In the genomic region with DNA sequence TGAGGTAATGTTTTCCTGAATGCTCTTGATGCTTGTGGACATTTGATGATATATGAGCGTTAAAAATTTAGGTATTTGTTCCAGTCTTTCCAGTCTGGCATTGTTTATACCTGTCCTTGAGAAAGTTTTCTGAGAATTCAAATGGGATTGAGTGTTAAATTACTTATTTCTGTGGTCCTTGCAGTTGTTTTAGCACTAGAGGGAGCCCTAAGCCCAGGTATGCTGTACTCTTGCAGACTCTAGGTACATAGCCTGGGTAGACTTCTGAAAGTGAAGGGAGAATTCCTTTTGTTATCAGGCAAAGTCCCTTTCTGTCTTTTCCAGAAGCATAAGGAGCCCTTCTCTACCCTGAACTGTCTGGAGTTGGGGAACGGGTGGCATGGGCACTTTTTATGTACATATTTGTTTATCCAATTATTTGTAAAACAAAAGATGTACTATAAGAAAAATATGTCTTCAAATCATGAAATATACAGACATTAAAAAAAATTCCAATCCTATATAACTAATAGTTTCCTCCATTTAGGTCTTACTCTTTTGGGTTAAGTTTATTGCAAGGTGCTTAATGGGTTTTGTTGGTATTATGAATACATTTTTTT, we compare ENCODE assay signal across 8 cellular contexts.
DNase-seq lines count a peak whose midpoint lies in the region; ATAC-seq and TF ChIP-seq lines count a peak whose summit lies in the region.

No MANE protein-coding gene starts in this region.

- H3K4me3 ChIP-seq in brain microvascular endothelial cell (ENCODE audit: low read depth, low read length), result no peak overlapping the region
- no peak overlapping the region for H3K4me3 ChIP-seq in CD4-positive, alpha-beta memory T cell (ENCODE audit: low read length in 2 of 2)

- H3K36me3 Mint-ChIP-seq in natural killer cell treated with Interleukin-12 subunit alpha and Interleukin-12 subunit beta and Interleukin-15 and Interleukin-18, amount 100 ng/mL, for 72 hours, result no peaks in the 10 kb centered on the region
- H3K36me3 Mint-ChIP-seq in CD4-positive, alpha-beta memory T cell, result no peaks in the 10 kb centered on the region

- H3K27me3 ChIP-seq in brain microvascular endothelial cell (replicated peaks), result no peaks in the 10 kb centered on the region
- no peaks in the 10 kb centered on the region for H3K27me3 ChIP-seq in CD4-positive, alpha-beta memory T cell (ENCODE audit: insufficient read depth, low read length)

- H3K27ac ChIP-seq in brain microvascular endothelial cell, result no peak overlapping the region
- no peak overlapping the region for H3K27ac ChIP-seq in CD4-positive, alpha-beta memory T cell (ENCODE audit: low read depth, low read length)

- POLR2A ChIA-PET in CD4-positive, alpha-beta memory T cell (lab: Charles Lee; ENCODE audit: partially characterized antibody), result no interaction called here

- CTCF ChIA-PET in CD4-positive, alpha-beta memory T cell (lab: Charles Lee; ENCODE audit: partially characterized antibody), result no interaction called here

- no peak overlapping the region for H3K27ac Mint-ChIP-seq in natural killer cell treated with Interleukin-12 subunit alpha and Interleukin-12 subunit beta and Interleukin-15 and Interleukin-18, amount 100 ng/mL, for 72 hours
- no peak overlapping the region for H3K27ac Mint-ChIP-seq in CD4-positive, alpha-beta memory T cell

- in situ Hi-C loops in brain microvascular endothelial cell (cut with HindIII; ENCODE audit: low pct_ligation_motif_present, low sequenced_read_pairs), result no loop called here

- H3K4me3 Mint-ChIP-seq in natural killer cell treated with Interleukin-12 subunit alpha and Interleukin-12 subunit beta and Interleukin-15 and Interleukin-18, amount 100 ng/mL, for 72 hours, result no peak overlapping the region
- H3K4me3 Mint-ChIP-seq in CD4-positive, alpha-beta memory T cell, result no peak overlapping the region

- H3K9me3 ChIP-seq in CD4-positive, alpha-beta memory T cell (ENCODE audit: control insufficient read depth in 1 of 2, low read length in 2 of 2), result no peaks in the 10 kb centered on the region

- no peaks in the 10 kb centered on the region for H3K27me3 Mint-ChIP-seq in natural killer cell treated with Interleukin-12 subunit alpha and Interleukin-12 subunit beta and Interleukin-15 and Interleukin-18, amount 100 ng/mL, for 72 hours
- H3K27me3 Mint-ChIP-seq in CD4-positive, alpha-beta memory T cell, result no peaks in the 10 kb centered on the region

- intact Hi-C loops in CD4-positive, alpha-beta memory T cell (cut with micrococcal nuclease), result no loop called here

- H3K4me1 Mint-ChIP-seq in natural killer cell treated with Interleukin-12 subunit alpha and Interleukin-12 subunit beta and Interleukin-15 and Interleukin-18, amount 100 ng/mL, for 72 hours (ENCODE audit: low read depth in 2 of 2), result no peaks in the 10 kb centered on the region
- H3K4me1 Mint-ChIP-seq in CD4-positive, alpha-beta memory T cell, result no peaks in the 10 kb centered on the region

- H3K36me3 ChIP-seq in brain microvascular endothelial cell (replicated peaks), result no peaks in the 10 kb centered on the region
- H3K36me3 ChIP-seq in CD4-positive, alpha-beta memory T cell (ENCODE audit: insufficient read depth, low read length), result no peaks in the 10 kb centered on the region

- H3K9me3 Mint-ChIP-seq in natural killer cell treated with Interleukin-12 subunit alpha and Interleukin-12 subunit beta and Interleukin-15 and Interleukin-18, amount 100 ng/mL, for 72 hours, result no peaks in the 10 kb centered on the region
- H3K9me3 Mint-ChIP-seq in CD4-positive, alpha-beta memory T cell, result peaks cover 0 to 5% (median 0%) of the 10 kb centered on the region in 8 donors

- DNase-seq in Daoy (ENCODE audit: low read depth), result peak; percentile 54
- peak; percentile 10 for DNase-seq in GM19240 (ENCODE audit: insufficient read length, low spot score)
- peak; percentile 61 for DNase-seq in NCI-H510A (lab: John Stamatoyannopoulos, UW)
- DNase-seq in brain microvascular endothelial cell, result peak; percentile 43
- DNase-seq in left lobe of liver (ENCODE audit: low spot score), result no peak
- no peak for DNase-seq in natural killer cell treated with Interleukin-12 subunit alpha and Interleukin-12 subunit beta and Interleukin-15 and Interleukin-18, amount 100 ng/mL, for 72 hours (ENCODE audit: low spot score)
- no peak for DNase-seq in CD4-positive, alpha-beta memory T cell

- TF ChIP-seq CTCF in brain microvascular endothelial cell (IDR thresholded peaks at IDR 0.05; ENCODE audit: low read depth, low read length, missing control alignments), result peak; percentile 80

- no peaks in the 10 kb centered on the region for H3K4me1 ChIP-seq in CD4-positive, alpha-beta memory T cell (ENCODE audit: insufficient read depth, low read length)

- ATAC-seq in HG03432 (IDR thresholded peaks at IDR 0.05; ENCODE audit: unreplicated experiment), result peak; percentile 88
- ATAC-seq in left lobe of liver, result peak; percentile 95
- ATAC-seq in natural killer cell treated with Interleukin-12 subunit alpha and Interleukin-12 subunit beta and Interleukin-15 and Interleukin-18, amount 100 ng/mL, for 72 hours, result no peak

Comparison
In these comparisons a context has a peak if more than half of its experiments do, and no peak if none do; other contexts are left out.
1. DNase-seq: peak in Daoy (single experiment), GM19240 (single experiment), NCI-H510A (single experiment) and brain microvascular endothelial cell (single experiment); none in left lobe of liver (single experiment), natural killer cell treated with Interleukin-12 subunit alpha and Interleukin-12 subunit beta and Interleukin-15 and Interleukin-18, amount 100 ng/mL, for 72 hours (single experiment) and CD4-positive, alpha-beta memory T cell (0 of 5).
2. ATAC-seq: peak in HG03432 (single experiment) and left lobe of liver (single experiment); none in natural killer cell treated with Interleukin-12 subunit alpha and Interleukin-12 subunit beta and Interleukin-15 and Interleukin-18, amount 100 ng/mL, for 72 hours (0 of 2).